ENCODE assay signal across 9 cellular contexts in the genomic region with DNA sequence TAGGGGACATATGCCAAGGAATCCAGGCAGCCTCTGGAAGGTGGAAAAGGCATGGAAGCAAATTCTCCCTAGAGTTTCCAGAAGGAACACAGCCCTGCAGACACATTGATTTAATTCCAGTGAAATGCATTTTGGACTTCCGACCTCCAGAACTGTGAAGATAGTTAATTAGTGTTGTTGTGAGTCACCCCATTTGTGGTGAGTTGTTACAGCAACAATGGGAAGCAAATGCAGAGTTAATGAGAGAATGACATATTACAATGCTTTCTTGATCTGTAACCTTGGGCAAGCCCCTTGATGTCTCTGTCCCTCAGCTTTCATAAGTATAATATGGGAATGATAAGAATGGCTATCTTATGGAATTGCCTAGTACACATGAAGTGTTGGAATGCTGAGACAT.
"Had no signal": no experiment of that assay in that cellular context is flagged by ENCODE, and none has a peak within 500 bp of the region (broad histone marks: within the 10 kb centered on the region; RNA-seq: fewer than 3 reads in every experiment).

No MANE protein-coding gene starts in this region.

- H2AFZ ChIP-seq: GM23338 had no signal

- H3K4me3 ChIP-seq: GM23338, HAP-1 had no signal

- ATAC-seq: GM23338, HCT116 had no signal

- H3K4me1 Mint-ChIP-seq: IgD-negative memory B cell had no signal

- H3K9me3 Mint-ChIP-seq: GM23338, HFFc6 had no signal

- H3K9me3 ChIP-seq: HAP-1 had no signal

- H3K27ac Mint-ChIP-seq: HFFc6, IgD-negative memory B cell had no signal

- H3K36me3 Mint-ChIP-seq: IgD-negative memory B cell had no signal

- H3K4me3 Mint-ChIP-seq: GM23338, HFFc6, IgD-negative memory B cell had no signal

- H3K4me2 ChIP-seq: GM23338 had no signal

- H3K4me1 ChIP-seq: HAP-1 had no signal

- H3K36me3 ChIP-seq: HAP-1 had no signal

- FAIRE-seq: H1, H54, HTR-8/SVneo had no signal

- DNase-seq: HFFc6, KBM-7 had no signal
